Comparison of ENCODE assay signal across 16 cellular contexts in the genomic region with DNA sequence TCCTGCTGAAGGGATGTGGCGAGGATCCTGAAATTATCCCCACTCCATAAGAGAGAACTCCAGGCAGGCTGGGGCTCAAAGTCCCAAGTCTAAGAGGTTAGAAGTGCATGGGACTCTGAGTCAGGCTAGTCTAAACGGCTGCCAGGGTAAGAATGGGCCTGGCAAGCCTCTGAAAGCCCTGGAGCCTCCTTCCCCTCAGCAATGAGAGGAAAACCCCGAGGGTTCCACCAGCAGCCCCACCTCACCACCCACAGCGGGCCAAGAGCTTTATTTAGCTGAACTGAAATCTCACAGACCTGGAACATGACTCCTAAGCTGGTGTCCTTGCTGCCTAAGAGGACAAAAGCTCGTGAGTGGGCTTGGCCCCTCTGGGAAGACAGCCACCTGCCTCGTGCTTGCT.
DNase-seq lines count a peak whose midpoint lies in the region; ATAC-seq and TF ChIP-seq lines count a peak whose summit lies in the region.
"Had no signal": no experiment of that assay in that cellular context is flagged by ENCODE, and none has a peak within 500 bp of the region (broad histone marks: within the 10 kb centered on the region; RNA-seq: fewer than 3 reads in every experiment).

No MANE protein-coding gene starts in this region.

- H3K27me3 ChIP-seq in adipocyte (replicated peaks; ENCODE audit: control insufficient read depth, insufficient read depth, low read length), result no peaks in the 10 kb centered on the region
- H3K27me3 ChIP-seq: neural progenitor cell had no signal

- no peaks in the 10 kb centered on the region for H3K9me3 Mint-ChIP-seq in stimulated activated memory B cell treated with anti-CD40 and anti-IgM and Interleukin-4, amounts not matched to agents 10 μg/mL and 1 μg/mL and 100 μg/mL, for 72 hours
- no peaks in the 10 kb centered on the region for H3K9me3 Mint-ChIP-seq in osteocyte (ENCODE audit: unreplicated experiment)
- H3K9me3 Mint-ChIP-seq: activated naive CD8-positive, alpha-beta T cell treated with anti-CD3 and anti-CD28 coated beads, Interleukin-2, amount 10 ng/mL, durations not matched to agents 7 days and 5 days; neural progenitor cell had no signal

- peak; percentile 86 for ATAC-seq in left ventricle myocardium superior
- peak; percentile 42 for ATAC-seq in stimulated activated memory B cell treated with anti-CD40 and anti-IgM and Interleukin-4, amounts not matched to agents 10 μg/mL and 1 μg/mL and 100 μg/mL, for 72 hours
- ATAC-seq in HG02840 (IDR thresholded peaks at IDR 0.05; ENCODE audit: low FRiP score, unreplicated experiment), result no peak
- ATAC-seq: HCT116 had no signal

- peaks cover 58% of the 10 kb centered on the region for H3K4me1 ChIP-seq in adipocyte (ENCODE audit: control insufficient read depth, insufficient read depth, low read length)

- H3K9me3 ChIP-seq in adipocyte (ENCODE audit: control insufficient read depth, low read length), result no peaks in the 10 kb centered on the region

- H3K4me3 Mint-ChIP-seq in stimulated activated memory B cell treated with anti-CD40 and anti-IgM and Interleukin-4, amounts not matched to agents 10 μg/mL and 1 μg/mL and 100 μg/mL, for 72 hours, result no peak overlapping the region
- no peak overlapping the region for H3K4me3 Mint-ChIP-seq in osteocyte (ENCODE audit: unreplicated experiment)
- H3K4me3 Mint-ChIP-seq: activated naive CD8-positive, alpha-beta T cell treated with anti-CD3 and anti-CD28 coated beads, Interleukin-2, amount 10 ng/mL, durations not matched to agents 7 days and 5 days; neural progenitor cell had no signal

- H3K36me3 Mint-ChIP-seq in stimulated activated memory B cell treated with anti-CD40 and anti-IgM and Interleukin-4, amounts not matched to agents 10 μg/mL and 1 μg/mL and 100 μg/mL, for 72 hours, result no peaks in the 10 kb centered on the region
- no peaks in the 10 kb centered on the region for H3K36me3 Mint-ChIP-seq in osteocyte (ENCODE audit: unreplicated experiment)
- H3K36me3 Mint-ChIP-seq: activated naive CD8-positive, alpha-beta T cell treated with anti-CD3 and anti-CD28 coated beads, Interleukin-2, amount 10 ng/mL, durations not matched to agents 7 days and 5 days; neural progenitor cell had no signal

- H3K4me3 ChIP-seq in adipocyte (ENCODE audit: low read length), result no peak overlapping the region
- H3K4me3 ChIP-seq: neural progenitor cell had no signal

- peaks cover 15% of the 10 kb centered on the region for H3K4me1 Mint-ChIP-seq in stimulated activated memory B cell treated with anti-CD40 and anti-IgM and Interleukin-4, amounts not matched to agents 10 μg/mL and 1 μg/mL and 100 μg/mL, for 72 hours
- peaks cover 43% of the 10 kb centered on the region for H3K4me1 Mint-ChIP-seq in osteocyte (ENCODE audit: unreplicated experiment)

- intact Hi-C loops in left ventricle myocardium superior (cut with micrococcal nuclease), result loop anchor here (5.0 kb wide), 1 partner anchor 465 kb away; a partner anchor contains a TSS

- H3K27me3 Mint-ChIP-seq in stimulated activated memory B cell treated with anti-CD40 and anti-IgM and Interleukin-4, amounts not matched to agents 10 μg/mL and 1 μg/mL and 100 μg/mL, for 72 hours, result peaks cover 34% of the 10 kb centered on the region
- H3K27me3 Mint-ChIP-seq in osteocyte (ENCODE audit: unreplicated experiment), result peaks cover 11% of the 10 kb centered on the region

- H3K9ac ChIP-seq in adipocyte (ENCODE audit: low read length), result peak overlapping the region; percentile 33
- H3K9ac ChIP-seq: neural progenitor cell had no signal

- in situ Hi-C loops in GM13976 (cut with MboI; ENCODE audit: low sequenced_read_pairs, unreplicated experiment), result no loop called here

- no peak overlapping the region for H3K27ac Mint-ChIP-seq in stimulated activated memory B cell treated with anti-CD40 and anti-IgM and Interleukin-4, amounts not matched to agents 10 μg/mL and 1 μg/mL and 100 μg/mL, for 72 hours
- H3K27ac Mint-ChIP-seq in osteocyte (ENCODE audit: unreplicated experiment), result no peak overlapping the region
- H3K27ac Mint-ChIP-seq: activated naive CD8-positive, alpha-beta T cell treated with anti-CD3 and anti-CD28 coated beads, Interleukin-2, amount 10 ng/mL, durations not matched to agents 7 days and 5 days; neural progenitor cell had no signal

- DNase-seq in GM13976 (ENCODE audit: low spot score) (peak; percentile 45), adipocyte (ENCODE audit: low read depth) (peak; percentile 67), left ventricle myocardium superior (peak; percentile 73), COLO668 (lab: John Stamatoyannopoulos, UW; ENCODE audit: unreplicated experiment) (no peak), osteocyte (ENCODE audit: extremely low spot score, unreplicated experiment) (no peak)
- DNase-seq in stimulated activated CD8-positive, alpha-beta memory T cell treated with anti-CD3 and anti-CD28 coated beads, Interleukin-4, amount 100 ng/mL, for 48 hours, result no peak
- DNase-seq: activated CD4-positive, alpha-beta T cell treated with anti-CD3 and anti-CD28 coated beads for 4 hours; activated naive CD8-positive, alpha-beta T cell treated with anti-CD3 and anti-CD28 coated beads, Interleukin-2, amount 10 ng/mL, durations not matched to agents 7 days and 5 days; DMS53; KBM-7; NCI-H82; SHP77 treated with DMSO at 0.1 percent for 48 hours had no signal

- TF ChIP-seq CTCF in GM13976 (IDR thresholded peaks at IDR 0.05; ENCODE audit: borderline replicate concordance, control extremely low read depth, extremely low read depth, insufficient read depth, missing control alignments), result no peak
- no peak for TF ChIP-seq CTCF in osteocyte (IDR thresholded peaks at IDR 0.05)

- H3K36me3 ChIP-seq in adipocyte (ENCODE audit: control insufficient read depth, insufficient read depth, low read length, severe bottlenecking), result no peaks in the 10 kb centered on the region
- H3K36me3 ChIP-seq: neural progenitor cell had no signal

Comparison
In these comparisons a context has a peak if more than half of its experiments do, and no peak if none do; other contexts are left out.
1. DNase-seq: peak in GM13976 (single experiment), adipocyte (single experiment) and left ventricle myocardium superior (single experiment); none in COLO668 (single experiment), osteocyte (single experiment) and stimulated activated CD8-positive, alpha-beta memory T cell treated with anti-CD3 and anti-CD28 coated beads, Interleukin-4, amount 100 ng/mL, for 48 hours (single experiment).